ENCODE assay signal across 20 cellular contexts in genomic region chr1:25747046-25747705, GRCh38.
"Had no signal": no experiment of that assay in that cellular context is flagged by ENCODE, and none has a peak within 500 bp of the region (broad histone marks: within the 10 kb centered on the region; RNA-seq: fewer than 3 reads in every experiment).

No MANE protein-coding gene starts in this region.

- H3K9me3 Mint-ChIP-seq: activated B cell treated with CpG ODN at 0.5 μM for 24 hours; activated CD8-positive, alpha-beta T cell treated with anti-CD3 and anti-CD28 coated beads for 36 hours; activated naive CD4-positive, alpha-beta T cell treated with anti-CD3 and anti-CD28 coated beads, Interleukin-2, amount 50 U/mL, for 72 hours; activated T-cell treated with anti-CD3 and anti-CD28 coated beads, Interleukin-2, amount 50 U/mL, for 4 hours; dendritic cell treated with granulocyte-macrophage colony-stimulating factor and Interleukin-4, amounts not matched to agents 40 ng/mL and 50 ng/mL, for 4 days; neural progenitor cell; type B pancreatic cell had no signal

- H3K4me3 ChIP-seq: body of pancreas, lower lobe of right lung, neural progenitor cell, pancreas had no signal

- H3K9me3 ChIP-seq: body of pancreas, lower lobe of right lung, pancreas had no signal

- H3K4me1 Mint-ChIP-seq: activated B cell treated with CpG ODN at 0.5 μM for 24 hours had no signal

- H3K4me2 ChIP-seq: neural progenitor cell had no signal

- H3K36me3 ChIP-seq: neural progenitor cell, pancreas had no signal

- H3K36me3 Mint-ChIP-seq: activated naive CD4-positive, alpha-beta T cell treated with anti-CD3 and anti-CD28 coated beads, Interleukin-2, amount 50 U/mL, for 72 hours; neural progenitor cell; type B pancreatic cell had no signal

- H3K4me3 Mint-ChIP-seq: activated B cell treated with CpG ODN at 0.5 μM for 24 hours; activated CD8-positive, alpha-beta T cell treated with anti-CD3 and anti-CD28 coated beads for 36 hours; activated T-cell treated with anti-CD3 and anti-CD28 coated beads, Interleukin-2, amount 50 U/mL, for 4 hours; dendritic cell treated with granulocyte-macrophage colony-stimulating factor and Interleukin-4, amounts not matched to agents 40 ng/mL and 50 ng/mL, for 4 days; neural progenitor cell; type B pancreatic cell had no signal

- H3K27me3 ChIP-seq: body of pancreas, neural progenitor cell, pancreas had no signal

- ATAC-seq: activated CD8-positive, alpha-beta T cell treated with anti-CD3 and anti-CD28 coated beads for 36 hours; activated naive CD4-positive, alpha-beta T cell treated with anti-CD3 and anti-CD28 coated beads, Interleukin-2, amount 50 U/mL, for 72 hours; activated T-cell treated with anti-CD3 and anti-CD28 coated beads, Interleukin-2, amount 50 U/mL, for 4 hours; body of pancreas; foreskin keratinocyte; left colon; lower lobe of right lung; pancreas; sciatic nerve; stimulated activated naive CD8-positive, alpha-beta T cell treated with anti-CD3 and anti-CD28 coated beads, Interleukin-15, Interleukin-2, amounts not matched to agents 100 U/mL and 50 U/mL, for 24 hours had no signal

- DNase-seq: activated B cell treated with CpG ODN at 0.5 μM for 24 hours; activated CD4-positive, alpha-beta T cell treated with anti-CD3 and anti-CD28 coated beads for 48 hours; activated CD8-positive, alpha-beta T cell treated with anti-CD3 and anti-CD28 coated beads for 36 hours; activated gamma-delta T cell; activated T-cell treated with anti-CD3 and anti-CD28 coated beads, Interleukin-2, amount 50 U/mL, for 4 hours; amygdala; body of pancreas; effector memory CD4-positive, alpha-beta T cell; foreskin keratinocyte; glutamatergic neuron; left colon; lower lobe of right lung; midbrain; stimulated activated naive CD8-positive, alpha-beta T cell treated with anti-CD3 and anti-CD28 coated beads, Interleukin-15, Interleukin-2, amounts not matched to agents 100 U/mL and 50 U/mL, for 24 hours had no signal

- H3K27me3 Mint-ChIP-seq: activated B cell treated with CpG ODN at 0.5 μM for 24 hours; activated CD8-positive, alpha-beta T cell treated with anti-CD3 and anti-CD28 coated beads for 36 hours; dendritic cell treated with granulocyte-macrophage colony-stimulating factor and Interleukin-4, amounts not matched to agents 40 ng/mL and 50 ng/mL, for 4 days had no signal

- H3K27ac Mint-ChIP-seq: activated B cell treated with CpG ODN at 0.5 μM for 24 hours; activated CD8-positive, alpha-beta T cell treated with anti-CD3 and anti-CD28 coated beads for 36 hours; dendritic cell treated with granulocyte-macrophage colony-stimulating factor and Interleukin-4, amounts not matched to agents 40 ng/mL and 50 ng/mL, for 4 days; neural progenitor cell; type B pancreatic cell had no signal

- H3K27ac ChIP-seq: body of pancreas, foreskin keratinocyte, lower lobe of right lung, neural progenitor cell, pancreas had no signal

- H3K9ac ChIP-seq: neural progenitor cell had no signal

- H2AFZ ChIP-seq: neural progenitor cell had no signal
